9 cellular contexts compared by ENCODE assay signal in genomic region chr20:38217791-38218565, GRCh38. TPM values are rescaled to one million over a fixed set of nuclear protein-coding genes. Genes with fewer than 3 reads are reported as not detected.
DNase-seq lines count a peak whose midpoint lies in the region; ATAC-seq, FAIRE-seq and TF ChIP-seq lines count a peak whose summit lies in the region.
"Had no signal": no experiment of that assay in that cellular context is flagged by ENCODE, and none has a peak within 500 bp of the region (broad histone marks: within the 10 kb centered on the region; RNA-seq: fewer than 3 reads in every experiment).

No MANE protein-coding gene starts in this region.

- TF ChIP-seq POLR2A in transverse colon (IDR thresholded peaks at IDR 0.05) = no peak

- no peaks in the 10 kb centered on the region for H3K9me2 ChIP-seq in hepatocyte (replicated peaks; ENCODE audit: insufficient read depth)

- intact Hi-C loops in transverse colon (cut with DNase I; ENCODE audit: low total_unique reads) = loop anchor here (2.0 kb wide), 1 partner anchor 157 kb away; no protein-coding TSS in a partner anchor

- no peak for TF ChIP-seq CTCF in HFF-Myc (IDR thresholded peaks at IDR 0.05; ENCODE audit: low read depth, low read length, missing control alignments)
- TF ChIP-seq CTCF in astrocyte (IDR thresholded peaks at IDR 0.05; ENCODE audit: insufficient read depth, low read depth, low read length) = no peak
- no peak for TF ChIP-seq CTCF in hepatocyte (IDR thresholded peaks at IDR 0.05; ENCODE audit: poor library complexity)
- TF ChIP-seq CTCF in transverse colon (IDR thresholded peaks at IDR 0.05) = no peak

- H3K27me3 ChIP-seq in astrocyte (ENCODE audit: insufficient read depth, low read length) (no peaks in the 10 kb centered on the region), hepatocyte (no peaks in the 10 kb centered on the region), transverse colon (no peaks in the 10 kb centered on the region), small intestine (ENCODE audit: control insufficient read depth in 2 of 2, insufficient read depth in 2 of 2, low read length in 2 of 2) (no peaks in the 10 kb centered on the region)

- peaks cover 36% of the 10 kb centered on the region for H3K4me1 ChIP-seq in astrocyte (ENCODE audit: insufficient read depth, low read length)
- peaks cover 4% of the 10 kb centered on the region for H3K4me1 ChIP-seq in hepatocyte (ENCODE audit: insufficient read depth)
- H3K4me1 ChIP-seq in transverse colon = no peaks in the 10 kb centered on the region
- H3K4me1 ChIP-seq in small intestine (ENCODE audit: control insufficient read depth in 2 of 2, insufficient read depth in 1 of 2, low read depth in 1 of 2, low read length in 1 of 2) = no peaks in the 10 kb centered on the region

- FAIRE-seq in astrocyte (lab: Jason Lieb, UNC) = no peak
- no peak for FAIRE-seq in small intestine (lab: Jason Lieb, UNC)

- H3K4me2 ChIP-seq in astrocyte (ENCODE audit: low read length) = peak overlapping the region; percentile 81
- H3K4me2 ChIP-seq in hepatocyte = no peak overlapping the region

- in situ Hi-C loops in transverse colon (cut with MboI; ENCODE audit: low pct_ligation_motif_present in 1 of 4, low pct_unique_long_range_greater_than_20kb in 1 of 4, low sequenced_read_pairs in 3 of 4) = no loop called here

- H3K36me3 ChIP-seq in astrocyte (ENCODE audit: insufficient read depth, low read length) (peaks cover 2% of the 10 kb centered on the region), hepatocyte (replicated peaks; ENCODE audit: insufficient read depth, low read depth) (no peaks in the 10 kb centered on the region), transverse colon (no peaks in the 10 kb centered on the region), small intestine (ENCODE audit: control insufficient read depth in 2 of 2, insufficient read depth in 2 of 2, low read length in 2 of 2) (no peaks in the 10 kb centered on the region)

- H3K9me3 Mint-ChIP-seq in astrocyte (ENCODE audit: unreplicated experiment) = no peaks in the 10 kb centered on the region

- H3K4me3 ChIP-seq in HFF-Myc (replicated peaks; ENCODE audit: low read depth, low read length) (no peak overlapping the region), astrocyte (ENCODE audit: insufficient read depth, low read depth, low read length) (peak overlapping the region; percentile 18), hepatocyte (no peak overlapping the region), transverse colon (no peak overlapping the region), small intestine (ENCODE audit: low read depth in 1 of 2, low read length in 2 of 2) (no peak overlapping the region)

- H3K27ac Mint-ChIP-seq in astrocyte (ENCODE audit: unreplicated experiment) = peak overlapping the region; percentile 86

- peak overlapping the region; percentile 97 for H3K27ac ChIP-seq in astrocyte (ENCODE audit: low read depth, low read length)
- peak overlapping the region; percentile 37 for H3K27ac ChIP-seq in hepatocyte
- no peak overlapping the region for H3K27ac ChIP-seq in transverse colon
- H3K27ac ChIP-seq in small intestine (ENCODE audit: low read depth in 1 of 2, low read length in 1 of 2) = no peak overlapping the region

- H2AFZ ChIP-seq in astrocyte (ENCODE audit: low read depth, low read length) (peak overlapping the region; percentile 55), hepatocyte (no peak overlapping the region)

- ATAC-seq in GM21717 (IDR thresholded peaks at IDR 0.05; ENCODE audit: unreplicated experiment) (no peak), GM18502 (IDR thresholded peaks at IDR 0.05; ENCODE audit: poor library complexity, unreplicated experiment) (no peak)

- peak overlapping the region; percentile 84 for H3K9ac ChIP-seq in astrocyte (ENCODE audit: low read length)

- 46% methylated on average over 14 of the region's 15 CpGs for WGBS in hepatocyte (ENCODE audit: low lambda C conversion rate, missing lambda C conversion rate)
- 62% methylated on average over 15 of the region's 15 CpGs; no CpG with 5 or more reads in 1 of the 2 donors for WGBS in transverse colon (ENCODE audit: low coverage in 1 of 2), 2 donors
- 50 to 62% (median 55%) methylated on average over 15 of the region's 15 CpGs for WGBS in small intestine, 3 donors

- peaks cover 24% of the 10 kb centered on the region for H3K4me1 Mint-ChIP-seq in astrocyte (ENCODE audit: low read depth, unreplicated experiment)

- H3K9me3 ChIP-seq in astrocyte (ENCODE audit: insufficient read depth, low read depth, low read length) = no peaks in the 10 kb centered on the region
- no peaks in the 10 kb centered on the region for H3K9me3 ChIP-seq in hepatocyte (ENCODE audit: low read depth)
- no peaks in the 10 kb centered on the region for H3K9me3 ChIP-seq in transverse colon
- no peaks in the 10 kb centered on the region for H3K9me3 ChIP-seq in small intestine (ENCODE audit: control insufficient read depth, low read depth)

- H3K79me2 ChIP-seq in astrocyte (ENCODE audit: insufficient read depth, low read length) = no peaks in the 10 kb centered on the region
- H3K79me2 ChIP-seq in hepatocyte = no peaks in the 10 kb centered on the region

- no peaks in the 10 kb centered on the region for H3K27me3 Mint-ChIP-seq in astrocyte (ENCODE audit: low read depth, unreplicated experiment)

- TF ChIP-seq EP300 in transverse colon (IDR thresholded peaks at IDR 0.05; ENCODE audit: low read depth) = no peak

- DNase-seq in HFF-Myc (ENCODE audit: extremely low read depth, low read depth) = peak; percentile 89
- peak; percentile 94 for DNase-seq in astrocyte (ENCODE audit: low read depth)
- peak; percentile 75 for DNase-seq in hepatocyte (ENCODE audit: low spot score)
- peak; percentile 17 for DNase-seq in transverse colon
- DNase-seq in small intestine = no peak
- DNase-seq: SHP77; stimulated activated CD4-positive, alpha-beta T cell treated with anti-CD3 and anti-CD28 coated beads, Interleukin-15, amount 100 ng/mL, for 24 hours had no signal

- no peak overlapping the region for H3K4me3 Mint-ChIP-seq in astrocyte (ENCODE audit: unreplicated experiment)

- H4K20me1 ChIP-seq in astrocyte (ENCODE audit: insufficient read depth, low read length) (no peaks in the 10 kb centered on the region), hepatocyte (ENCODE audit: insufficient read depth, poor library complexity, severe bottlenecking) (no peaks in the 10 kb centered on the region)

- no peaks in the 10 kb centered on the region for H3K36me3 Mint-ChIP-seq in astrocyte (ENCODE audit: low read depth, unreplicated experiment)

RNA-seq across cellular contexts. Expression of gene KIAA1755, which starts 42.6 kb away (rescaled TPM):
- total RNA-seq in astrocyte = 0.77 and 1.1 TPM in 2 replicates
- total RNA-seq in hepatocyte = 2.0 and 3.4 TPM in 2 replicates
- 1.3 and 1.6 TPM in 2 replicates for polyA plus RNA-seq in hepatocyte
- total RNA-seq in transverse colon = 10 to 100 TPM in 1 of 4 donors, 1 to 10 TPM in 3; 1.6 to 20.2 (median 3.7) TPM
- 1 to 10 TPM in 2 of 3 donors, under 1 TPM in 1; 0.45 to 1.7 (median 1.4) TPM for polyA plus RNA-seq in small intestine

RNA-seq across cellular contexts. Expression of gene TGM2, which starts 52.9 kb away (rescaled TPM):
- 48.2 and 98.9 TPM in 2 replicates for total RNA-seq in astrocyte
- total RNA-seq in hepatocyte = 120 and 133 TPM in 2 replicates
- 85.8 and 88.5 TPM in 2 replicates for polyA plus RNA-seq in hepatocyte
- 10 to 100 TPM; 14.2 to 52.0 (median 21.7) TPM for total RNA-seq in transverse colon
- polyA plus RNA-seq in small intestine = 10 to 100 TPM; 19.7 to 92.7 (median 25.5) TPM

Comparison
In these comparisons a context has a peak if more than half of its experiments do, and no peak if none do; other contexts are left out.
1. H3K27ac ChIP-seq: peak in astrocyte (single experiment) and hepatocyte (single experiment); none in transverse colon (0 of 4) and small intestine (0 of 2).